ENCODE assay signal across 21 cellular contexts in genomic region chr5:68377733-68378132, GRCh38.
DNase-seq lines count a peak whose midpoint lies in the region; ATAC-seq and TF ChIP-seq lines count a peak whose summit lies in the region.
"Had no signal": no experiment of that assay in that cellular context is flagged by ENCODE, and none has a peak within 500 bp of the region (broad histone marks: within the 10 kb centered on the region; RNA-seq: fewer than 3 reads in every experiment).

No MANE protein-coding gene starts in this region.

- peaks cover 8% of the 10 kb centered on the region for H3K9me3 Mint-ChIP-seq in T-helper 2 cell treated with Interferon-gamma antibody and Interleukin-4, amounts not matched to agents 5 μg/mL and 100 μg/mL, for 36 hours
- no peaks in the 10 kb centered on the region for H3K9me3 Mint-ChIP-seq in GM23338
- peaks cover 14% of the 10 kb centered on the region for H3K9me3 Mint-ChIP-seq in activated T-helper 2 cell treated with anti-CD3 and anti-CD28 coated beads, Interferon-gamma antibody, Interleukin-2, Interleukin-4, amounts not matched to agents 10 μg/mL and 5 μg/mL and 100 μg/mL, durations not matched to agents 14 hours and 24 hours and 36 hours

- H3K4me1 ChIP-seq in GM23338 (ENCODE audit: insufficient read depth), result peaks cover 12% of the 10 kb centered on the region; the same call in 1 of the 2 replicates
- H3K4me1 ChIP-seq in suprapubic skin, result peaks cover 45% of the 10 kb centered on the region
- H3K4me1 ChIP-seq in SJCRH30, result peaks cover 23% of the 10 kb centered on the region
- H3K4me1 ChIP-seq: BE2C had no signal

- 0 out of 2 replicates have a peak, but pooled peaks cover 3% of the 10 kb centered on the region for H3F3A ChIP-seq in GM23338 (replicated peaks; ENCODE audit: low read depth)

- peaks cover 60% of the 10 kb centered on the region for H3K4me1 Mint-ChIP-seq in T-helper 2 cell treated with Interferon-gamma antibody and Interleukin-4, amounts not matched to agents 5 μg/mL and 100 μg/mL, for 36 hours (ENCODE audit: low read depth)
- H3K4me1 Mint-ChIP-seq in GM23338, result peaks cover 10% of the 10 kb centered on the region
- H3K4me1 Mint-ChIP-seq in activated T-helper 2 cell treated with anti-CD3 and anti-CD28 coated beads, Interferon-gamma antibody, Interleukin-2, Interleukin-4, amounts not matched to agents 10 μg/mL and 5 μg/mL and 100 μg/mL, durations not matched to agents 14 hours and 24 hours and 36 hours (ENCODE audit: low read depth), result peaks cover 59% of the 10 kb centered on the region

- no peaks in the 10 kb centered on the region for H3K79me2 ChIP-seq in GM23338 (replicated peaks; ENCODE audit: insufficient read depth)

- ATAC-seq in GM23338 (no peak), HG02884 (IDR thresholded peaks at IDR 0.05; ENCODE audit: unreplicated experiment) (no peak)
- ATAC-seq: PC-3, upper lobe of right lung had no signal

- no peak overlapping the region for H3K4me3 ChIP-seq in GM23338
- no peak overlapping the region for H3K4me3 ChIP-seq in suprapubic skin
- H3K4me3 ChIP-seq in SJCRH30, result no peak overlapping the region
- H3K4me3 ChIP-seq: skin epidermis, upper lobe of right lung had no signal

- no peak overlapping the region for H3K27ac Mint-ChIP-seq in T-helper 2 cell treated with Interferon-gamma antibody and Interleukin-4, amounts not matched to agents 5 μg/mL and 100 μg/mL, for 36 hours
- H3K27ac Mint-ChIP-seq in GM23338, result no peak overlapping the region
- H3K27ac Mint-ChIP-seq in activated T-helper 2 cell treated with anti-CD3 and anti-CD28 coated beads, Interferon-gamma antibody, Interleukin-2, Interleukin-4, amounts not matched to agents 10 μg/mL and 5 μg/mL and 100 μg/mL, durations not matched to agents 14 hours and 24 hours and 36 hours, result peak overlapping the region; percentile 64
- H3K27ac Mint-ChIP-seq: stimulated activated naive CD8-positive, alpha-beta T cell treated with anti-CD3 and anti-CD28 coated beads, Interleukin-15, amount 100 ng/mL, for 72 hours had no signal

- 96% methylated on average over 4 of the region's 4 CpGs for WGBS in suprapubic skin

- TF ChIP-seq EP300 in suprapubic skin (IDR thresholded peaks at IDR 0.05), result no peak

- H2AFZ ChIP-seq in GM23338, result peak overlapping the region; percentile 13; the same call in 1 of the 2 replicates

- H3K9me3 ChIP-seq in suprapubic skin (no peaks in the 10 kb centered on the region), SJCRH30 (replicated peaks) (no peaks in the 10 kb centered on the region)
- H3K9me3 ChIP-seq: BE2C, upper lobe of right lung had no signal

- intact Hi-C loops in activated T-helper 2 cell treated with anti-CD3 and anti-CD28 coated beads, Interferon-gamma antibody, Interleukin-2, Interleukin-4, amounts not matched to agents 10 μg/mL and 5 μg/mL and 100 μg/mL, durations not matched to agents 14 hours and 24 hours and 36 hours (cut with micrococcal nuclease), result no loop called here

- H3K36me3 ChIP-seq in GM23338 (ENCODE audit: insufficient read depth), result no peaks in the 10 kb centered on the region
- no peaks in the 10 kb centered on the region for H3K36me3 ChIP-seq in suprapubic skin
- H3K36me3 ChIP-seq in SJCRH30, result peaks cover 5% of the 10 kb centered on the region; the same call in 1 of the 2 replicates
- H3K36me3 ChIP-seq: BE2C, upper lobe of right lung had no signal

- no peak for TF ChIP-seq POLR2A in suprapubic skin (IDR thresholded peaks at IDR 0.05)

- no peaks in the 10 kb centered on the region for H4K20me1 ChIP-seq in GM23338 (replicated peaks; ENCODE audit: insufficient read depth)

- TF ChIP-seq CTCF in GM23338 (conservative IDR thresholded peaks at IDR 0.05; ENCODE audit: low read depth in 2 of 2), result no peak
- TF ChIP-seq CTCF in suprapubic skin (IDR thresholded peaks at IDR 0.05), result no peak

- H3K36me3 Mint-ChIP-seq in T-helper 2 cell treated with Interferon-gamma antibody and Interleukin-4, amounts not matched to agents 5 μg/mL and 100 μg/mL, for 36 hours (ENCODE audit: low read depth), result peaks cover 9% of the 10 kb centered on the region
- H3K36me3 Mint-ChIP-seq in GM23338 (ENCODE audit: low read depth), result no peaks in the 10 kb centered on the region
- peaks cover 13% of the 10 kb centered on the region for H3K36me3 Mint-ChIP-seq in activated T-helper 2 cell treated with anti-CD3 and anti-CD28 coated beads, Interferon-gamma antibody, Interleukin-2, Interleukin-4, amounts not matched to agents 10 μg/mL and 5 μg/mL and 100 μg/mL, durations not matched to agents 14 hours and 24 hours and 36 hours (ENCODE audit: low read depth)

- no peak overlapping the region for H3K27ac ChIP-seq in GM23338 (ENCODE audit: low read depth)
- peak overlapping the region; percentile 66 for H3K27ac ChIP-seq in suprapubic skin
- no peak overlapping the region for H3K27ac ChIP-seq in SJCRH30
- H3K27ac ChIP-seq: upper lobe of right lung had no signal

- no peak for DNase-seq in T-helper 2 cell treated with Interferon-gamma antibody and Interleukin-4, amounts not matched to agents 5 μg/mL and 100 μg/mL, for 36 hours (ENCODE audit: low spot score)
- DNase-seq in T-helper 2 cell (no peak), GM23338 (ENCODE audit: low spot score) (no peak), suprapubic skin (ENCODE audit: low spot score in 2 of 2) (no peak), SJCRH30 (no peak), GM19240 (ENCODE audit: insufficient read length, low spot score) (no peak)
- DNase-seq in activated T-helper 2 cell treated with anti-CD3 and anti-CD28 coated beads, Interferon-gamma antibody, Interleukin-2, Interleukin-4, amounts not matched to agents 10 μg/mL and 5 μg/mL and 100 μg/mL, durations not matched to agents 14 hours and 24 hours and 36 hours (ENCODE audit: low spot score), result no peak
- DNase-seq: activated CD4-positive, CD25-positive, alpha-beta regulatory T cell treated with anti-CD3 and anti-CD28 coated beads, Interleukin-2, amount 50 U/mL, for 72 hours; activated gamma-delta T cell; amniotic stem cell; BE2C; mesenchymal stem cell; naive thymus-derived CD4-positive, alpha-beta T cell; NCI-H82; PC-3; stimulated activated CD4-positive, alpha-beta T cell treated with anti-CD3 and anti-CD28 coated beads, Interleukin-2, amount 100 ng/mL, for 48 hours; T1000; upper lobe of right lung had no signal

- peaks cover 14% of the 10 kb centered on the region for H3K9me2 ChIP-seq in GM23338 (ENCODE audit: insufficient read depth)

- H3K27me3 Mint-ChIP-seq in T-helper 2 cell treated with Interferon-gamma antibody and Interleukin-4, amounts not matched to agents 5 μg/mL and 100 μg/mL, for 36 hours (ENCODE audit: low read depth), result peaks cover 13% of the 10 kb centered on the region
- peaks cover 4% of the 10 kb centered on the region for H3K27me3 Mint-ChIP-seq in GM23338 (ENCODE audit: insufficient read depth, low read depth, poor library complexity)
- peaks cover 2% of the 10 kb centered on the region for H3K27me3 Mint-ChIP-seq in activated T-helper 2 cell treated with anti-CD3 and anti-CD28 coated beads, Interferon-gamma antibody, Interleukin-2, Interleukin-4, amounts not matched to agents 10 μg/mL and 5 μg/mL and 100 μg/mL, durations not matched to agents 14 hours and 24 hours and 36 hours (ENCODE audit: low read depth)
- H3K27me3 Mint-ChIP-seq: stimulated activated naive CD8-positive, alpha-beta T cell treated with anti-CD3 and anti-CD28 coated beads, Interleukin-15, amount 100 ng/mL, for 72 hours had no signal

- peak overlapping the region; percentile 53 for H3K4me3 Mint-ChIP-seq in T-helper 2 cell treated with Interferon-gamma antibody and Interleukin-4, amounts not matched to agents 5 μg/mL and 100 μg/mL, for 36 hours
- H3K4me3 Mint-ChIP-seq in GM23338, result no peak overlapping the region
- H3K4me3 Mint-ChIP-seq in activated T-helper 2 cell treated with anti-CD3 and anti-CD28 coated beads, Interferon-gamma antibody, Interleukin-2, Interleukin-4, amounts not matched to agents 10 μg/mL and 5 μg/mL and 100 μg/mL, durations not matched to agents 14 hours and 24 hours and 36 hours (ENCODE audit: low read depth), result no peak overlapping the region
- H3K4me3 Mint-ChIP-seq: stimulated activated naive CD8-positive, alpha-beta T cell treated with anti-CD3 and anti-CD28 coated beads, Interleukin-15, amount 100 ng/mL, for 72 hours had no signal

- H3K27me3 ChIP-seq in GM23338 (ENCODE audit: insufficient read depth), result no peaks in the 10 kb centered on the region
- H3K27me3 ChIP-seq in suprapubic skin, result no peaks in the 10 kb centered on the region
- no peaks in the 10 kb centered on the region for H3K27me3 ChIP-seq in SJCRH30
- H3K27me3 ChIP-seq: BE2C, upper lobe of right lung had no signal

- no peak overlapping the region; the same call in 1 of the 2 replicates for H3K4me2 ChIP-seq in GM23338

TF ChIP-seq in GM23338, 12 proteins besides CTCF, POLR2A, EP300 and RAD21:
- TF ChIP-seq ETS1 (IDR thresholded peaks at IDR 0.05) (no peak), NANOG (IDR thresholded peaks at IDR 0.05; ENCODE audit: borderline replicate concordance) (no peak), EZH2 (IDR thresholded peaks at IDR 0.05; ENCODE audit: low read depth, unreplicated experiment) (no peak), POLR2AphosphoS5 (IDR thresholded peaks at IDR 0.05; ENCODE audit: low read depth) (no peak), EZH2phosphoT487 (IDR thresholded peaks at IDR 0.05; ENCODE audit: unreplicated experiment) (no peak)
TF ChIP-seq in GM23338: peak in this region for 0.
